23 cellular contexts compared by ENCODE assay signal in genomic region chr5:129608350-129608749, GRCh38.
"Had no signal": no experiment of that assay in that cellular context is flagged by ENCODE, and none has a peak within 500 bp of the region (broad histone marks: within the 10 kb centered on the region; RNA-seq: fewer than 3 reads in every experiment).

No MANE protein-coding gene starts in this region.

- DNase-seq: colonic mucosa; cortex of kidney; effector CD8-positive, alpha-beta T cell; effector memory CD8-positive, alpha-beta T cell; endodermal cell; erythroblast; esophagus squamous epithelium; foreskin fibroblast; foreskin melanocyte; gastrocnemius medialis; glutamatergic neuron; head of caudate nucleus; heart right ventricle; hippocampal formation; left cardiac atrium; left lung; left ventricle myocardium superior; lower lobe of right lung; mesenchymal stem cell; mucosa of descending colon; naive B cell had no signal

- H3K27ac ChIP-seq: colonic mucosa, epithelial cell of prostate, esophagus squamous epithelium, gastrocnemius medialis, heart right ventricle, left lung, lower lobe of right lung had no signal

- ATAC-seq: effector memory CD8-positive, alpha-beta T cell; esophagus mucosa; gastrocnemius medialis; heart right ventricle; left cardiac atrium; left lung; left ventricle myocardium superior; lower lobe of right lung; mucosa of descending colon had no signal

- H3K36me3 ChIP-seq: colonic mucosa, esophagus squamous epithelium, gastrocnemius medialis, heart right ventricle, left lung, lower lobe of right lung had no signal

- H3K4me3 ChIP-seq: colonic mucosa, esophagus squamous epithelium, gastrocnemius medialis, heart right ventricle, left lung, lower lobe of right lung, mucosa of descending colon had no signal

- H3K4me1 ChIP-seq: colonic mucosa, esophagus squamous epithelium, gastrocnemius medialis, heart right ventricle, left lung, lower lobe of right lung had no signal

- H3K27me3 ChIP-seq: colonic mucosa, esophagus squamous epithelium, gastrocnemius medialis, heart right ventricle, left lung had no signal

- H3K9me3 ChIP-seq: colonic mucosa, esophagus squamous epithelium, gastrocnemius medialis, lower lobe of right lung, mucosa of descending colon had no signal
